8 cellular contexts compared by ENCODE assay signal in the genomic region with DNA sequence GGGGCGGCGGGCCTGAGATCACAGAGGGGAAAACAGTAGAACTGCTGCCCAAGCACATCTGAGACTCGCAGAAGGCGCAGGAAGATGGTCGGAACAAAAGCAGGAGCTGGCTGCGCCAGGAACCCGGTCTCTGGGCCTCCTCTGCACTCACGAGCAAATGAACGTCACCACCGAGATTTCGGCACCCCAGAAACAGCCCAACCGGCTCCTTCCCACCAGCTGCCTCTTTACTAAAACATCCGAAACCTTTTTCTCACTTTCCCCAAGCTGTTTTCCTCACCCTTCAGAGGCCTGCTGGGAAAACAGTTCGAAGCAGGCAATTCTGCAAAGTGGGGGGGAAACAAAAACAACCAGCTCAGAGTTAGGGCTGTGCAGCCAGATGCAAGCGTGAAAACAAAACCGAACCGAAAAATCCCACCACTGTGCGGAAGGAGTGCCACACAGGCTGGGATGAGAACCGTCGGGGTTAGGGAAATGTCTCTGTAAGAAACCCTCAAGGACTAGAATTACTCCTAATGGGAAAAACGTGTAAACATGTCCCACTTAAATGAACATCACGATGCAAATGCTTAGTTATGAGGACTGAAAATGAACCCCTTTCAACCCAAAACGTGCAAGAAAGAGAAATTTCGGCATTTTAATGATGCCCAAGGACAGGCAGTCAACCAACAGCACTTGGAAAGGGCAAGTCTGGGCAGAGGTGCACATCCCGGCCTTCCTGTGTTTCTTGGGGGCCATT. TPM values are rescaled to one million over a fixed set of nuclear protein-coding genes. Genes with fewer than 3 reads are reported as not detected.
DNase-seq lines count a peak whose midpoint lies in the region; ATAC-seq and TF ChIP-seq lines count a peak whose summit lies in the region.

No MANE protein-coding gene starts in this region.

- TF ChIP-seq POLR2A in esophagus muscularis mucosa (IDR thresholded peaks at IDR 0.05; ENCODE audit: low read depth) = no peak

- peaks cover 41% of the 10 kb centered on the region for H3K36me3 ChIP-seq in HUES6 (ENCODE audit: control insufficient read depth, insufficient read depth, low read length)
- peaks cover 25 to 38% (median 34%) of the 10 kb centered on the region in 4 donors for H3K36me3 ChIP-seq in esophagus muscularis mucosa
- H3K36me3 ChIP-seq in WERI-Rb-1 = peaks cover 44% of the 10 kb centered on the region

- no peak for ATAC-seq in GM19328 (IDR thresholded peaks at IDR 0.05; ENCODE audit: unreplicated experiment)
- no peak for ATAC-seq in GM19463 (IDR thresholded peaks at IDR 0.05; ENCODE audit: unreplicated experiment)

- TF ChIP-seq EP300 in esophagus muscularis mucosa (IDR thresholded peaks at IDR 0.05) = no peak

- intact Hi-C loops in esophagus muscularis mucosa (cut with DNase I) = no loop called here

- no peaks in the 10 kb centered on the region for H3K27me3 ChIP-seq in HUES6 (ENCODE audit: control insufficient read depth, insufficient read depth, low read length)
- no peaks in the 10 kb centered on the region for H3K27me3 ChIP-seq in esophagus muscularis mucosa
- H3K27me3 ChIP-seq in WERI-Rb-1 (ENCODE audit: insufficient read depth, low read depth, severe bottlenecking) = no peaks in the 10 kb centered on the region

- TF ChIP-seq CTCF in esophagus muscularis mucosa (IDR thresholded peaks at IDR 0.05) (no peak), WERI-Rb-1 (IDR thresholded peaks at IDR 0.05; ENCODE audit: low read depth, low read length) (no peak)

- H3K4me1 ChIP-seq in HUES6 (ENCODE audit: control insufficient read depth, insufficient read depth, low read length) (peaks cover 29% of the 10 kb centered on the region), esophagus muscularis mucosa (peaks cover 0 to 36% (median 33%) of the 10 kb centered on the region in 4 donors)

- H3K4me3 ChIP-seq in HUES6 (ENCODE audit: low read depth, low read length) = peak overlapping the region; percentile 14; the same call in 1 of the 2 replicates
- H3K4me3 ChIP-seq in esophagus muscularis mucosa = peak overlapping the region; percentile 34 to 41 (median 36)
- H3K4me3 ChIP-seq in WERI-Rb-1 (ENCODE audit: low read depth, low read length) = no peak overlapping the region

- 34% methylated on average over 25 of the region's 25 CpGs for WGBS in esophagus muscularis mucosa

- peak overlapping the region; percentile 66; the same call in 1 of the 2 replicates for H3K27ac ChIP-seq in HUES6 (ENCODE audit: low read depth, low read length)
- peak overlapping the region; percentile 67 to 86 (median 76) for H3K27ac ChIP-seq in esophagus muscularis mucosa (replicated peaks in 1 of 4)
- H3K27ac ChIP-seq in temporal lobe (ENCODE audit: low read depth, low read length) = peak overlapping the region; percentile 46
- no peak overlapping the region for H3K27ac ChIP-seq in WERI-Rb-1

- H3K9me3 ChIP-seq in HUES6 (ENCODE audit: control insufficient read depth, insufficient read depth, low read depth, low read length) (peaks cover 4% of the 10 kb centered on the region), esophagus muscularis mucosa (no peaks in the 10 kb centered on the region), WERI-Rb-1 (ENCODE audit: severe bottlenecking) (peaks cover 3% of the 10 kb centered on the region)

- H3K9ac ChIP-seq in HUES6 (ENCODE audit: low read length) = peak overlapping the region; percentile 22

- no peak for DNase-seq in esophagus muscularis mucosa (ENCODE audit: extremely low spot score)
- DNase-seq in medulla oblongata (ENCODE audit: extremely low spot score) = peak; percentile 52
- DNase-seq in WERI-Rb-1 = no peak
- DNase-seq in DMS53 treated with DMSO at 0.1 percent for 48 hours (lab: John Stamatoyannopoulos, UW; ENCODE audit: unreplicated experiment) = no peak

RNA-seq across cellular contexts. Expression of gene DHRSX, which starts 15.9 kb away (rescaled TPM):
- total RNA-seq in esophagus muscularis mucosa = 10 to 100 TPM; 19.6 to 22.4 (median 21.0) TPM
- 17.5 TPM for total RNA-seq in temporal lobe

RNA-seq across cellular contexts. Expression of gene ZBED1, which starts 15.9 kb away (rescaled TPM):
- total RNA-seq in esophagus muscularis mucosa = 10 to 100 TPM; 32.8 to 44.8 (median 39.5) TPM
- total RNA-seq in temporal lobe = 27.3 TPM
